ENCODE assay signal across 21 cellular contexts in the genomic region with DNA sequence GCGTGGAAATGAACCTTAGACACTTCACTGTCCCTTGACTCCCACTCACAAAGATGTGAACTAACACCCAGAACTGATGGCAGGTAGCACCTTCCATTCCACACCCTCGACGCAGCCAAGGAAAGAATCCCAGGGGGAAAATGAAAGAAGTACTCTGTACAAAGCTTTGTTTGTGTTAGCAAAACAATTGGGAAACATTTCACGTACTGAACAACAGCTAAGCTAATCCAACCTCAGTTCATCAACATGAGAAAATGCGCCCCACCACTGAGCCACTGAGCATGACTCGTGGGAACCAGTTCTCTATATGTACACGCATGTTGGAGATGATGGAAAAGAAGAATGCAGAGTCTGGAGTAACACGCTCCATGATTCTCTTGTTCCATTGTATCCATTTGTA. TPM values are rescaled to one million over a fixed set of nuclear protein-coding genes. Genes with fewer than 3 reads are reported as not detected.
DNase-seq lines count a peak whose midpoint lies in the region; ATAC-seq and TF ChIP-seq lines count a peak whose summit lies in the region.
"Had no signal": no experiment of that assay in that cellular context is flagged by ENCODE, and none has a peak within 500 bp of the region (broad histone marks: within the 10 kb centered on the region; RNA-seq: fewer than 3 reads in every experiment).

No MANE protein-coding gene starts in this region.

- dilution Hi-C loops in IMR-90 (cut with HindIII; ENCODE audit: low sequenced_read_pairs, unreplicated experiment), result no loop called here

- H2BK5ac ChIP-seq in IMR-90 (ENCODE audit: low read depth, low read length, poor library complexity, severe bottlenecking) (no peak overlapping the region), mesenchymal stem cell (ENCODE audit: low read depth, low read length, poor library complexity, severe bottlenecking) (no peak overlapping the region)

- H3K36me3 ChIP-seq in IMR-90 (ENCODE audit: control insufficient read depth, insufficient read depth, low read length) (no peaks in the 10 kb centered on the region), mesenchymal stem cell (ENCODE audit: control insufficient read depth in 1 of 2, insufficient read depth in 2 of 2, low read depth in 1 of 2, low read length in 2 of 2) (peaks cover 0 to 7% of the 10 kb centered on the region in 2 experiments), body of pancreas (replicated peaks in 1 of 2; ENCODE audit: insufficient read depth in 1 of 2, low read depth in 2 of 2) (no peaks in the 10 kb centered on the region)
- H3K36me3 ChIP-seq: SJSA1 had no signal

- H3K79me1 ChIP-seq in IMR-90 (ENCODE audit: low read depth in 1 of 2, low read length in 2 of 2) (peaks cover 41 to 68% of the 10 kb centered on the region in 2 experiments), mesenchymal stem cell (replicated peaks; ENCODE audit: low read length, poor library complexity, severe bottlenecking) (peaks cover 33% of the 10 kb centered on the region)

- H2BK15ac ChIP-seq in IMR-90 (ENCODE audit: low read depth, low read length) (no peak overlapping the region), mesenchymal stem cell (ENCODE audit: low read depth, poor library complexity, severe bottlenecking) (no peak overlapping the region)

- peaks cover 34% of the 10 kb centered on the region for H3K4me1 ChIP-seq in IMR-90 (ENCODE audit: control insufficient read depth, insufficient read depth, low read length)
- H3K4me1 ChIP-seq in mesenchymal stem cell (ENCODE audit: control insufficient read depth, insufficient read depth, low read depth, low read length), result peaks cover 35% of the 10 kb centered on the region
- peaks cover 8% of the 10 kb centered on the region for H3K4me1 ChIP-seq in body of pancreas
- H3K4me1 ChIP-seq: SJSA1 had no signal

- no TSS peak for BruUV-seq in IMR-90 (replicated peaks; lab: Mats Ljungman, UMichigan)

- ATAC-seq in IMR-90 (ENCODE audit: low read depth) (no peak), body of pancreas (no peak), HG03097 (IDR thresholded peaks at IDR 0.05; ENCODE audit: low FRiP score, unreplicated experiment) (no peak)
- ATAC-seq: activated naive CD8-positive, alpha-beta T cell treated with anti-CD3 and anti-CD28 coated beads, Interleukin-2, amount 50 U/mL, for 24 hours; GM12878 had no signal

- TF ChIP-seq CTCF in IMR-90 (conservative IDR thresholded peaks at IDR 0.05; ENCODE audit: low read depth, low read length) (no peak), choroid plexus epithelial cell (conservative IDR thresholded peaks at IDR 0.05; ENCODE audit: low read depth, low read length) (no peak), body of pancreas (IDR thresholded peaks at IDR 0.05) (no peak)

- 0 out of 2 replicates have a peak overlapping the region, but pooled peaks have one; percentile 2 for H3K4ac ChIP-seq in IMR-90 (ENCODE audit: low read depth, low read length)
- H3K4ac ChIP-seq in mesenchymal stem cell (ENCODE audit: low read depth in 1 of 2, low read length in 2 of 2), result peak overlapping the region in 1 of 2 experiments; percentile 28

- POLR2A ChIA-PET in IMR-90 (lab: Charles Lee; ENCODE audit: unreplicated experiment), result no interaction called here

- peaks cover 16% of the 10 kb centered on the region for H3K9me1 ChIP-seq in IMR-90 (ENCODE audit: insufficient read depth, low read length)

- H3K27ac ChIP-seq in IMR-90 (ENCODE audit: insufficient read depth, low read length), result no peak overlapping the region
- no peak overlapping the region for H3K27ac ChIP-seq in mesenchymal stem cell (ENCODE audit: low read length, poor library complexity, severe bottlenecking)
- peak overlapping the region in 1 of 4 donors; percentile 19 for H3K27ac ChIP-seq in body of pancreas
- H3K27ac ChIP-seq: GM23248, PC-9, SJSA1, testis had no signal

- H3K23ac ChIP-seq in IMR-90 (ENCODE audit: low read depth, low read length) (no peak overlapping the region), mesenchymal stem cell (ENCODE audit: low read length in 2 of 2) (no peak overlapping the region)

- in situ Hi-C loops in IMR-90 (cut with MboI; ENCODE audit: low sequenced_read_pairs), result no loop called here

- H2BK12ac ChIP-seq in mesenchymal stem cell (ENCODE audit: low read length in 2 of 2), result no peak overlapping the region

- no peak overlapping the region for H4K5ac ChIP-seq in IMR-90 (ENCODE audit: low read depth, low read length)

- H3K4me3 ChIP-seq in IMR-90 (ENCODE audit: insufficient read depth, low read depth, low read length) (no peak overlapping the region), choroid plexus epithelial cell (ENCODE audit: low read depth, low read length) (no peak overlapping the region), mesenchymal stem cell (ENCODE audit: insufficient read depth in 1 of 2, low read depth in 1 of 2, low read length in 2 of 2) (no peak overlapping the region), body of pancreas (no peak overlapping the region)
- H3K4me3 ChIP-seq: GM12878, GM23248, PC-9, SJSA1, testis had no signal

- TF ChIP-seq POLR2A in IMR-90 (IDR thresholded peaks at IDR 0.05; ENCODE audit: low read depth, low read length) (no peak), body of pancreas (IDR thresholded peaks at IDR 0.05) (no peak)

- H3K18ac ChIP-seq in IMR-90 (ENCODE audit: low read depth, low read length) (no peak overlapping the region), mesenchymal stem cell (ENCODE audit: low read depth in 1 of 2, low read length in 2 of 2) (no peak overlapping the region)

- no peak overlapping the region for H3K14ac ChIP-seq in IMR-90 (replicated peaks; ENCODE audit: low read depth, low read length)
- H3K14ac ChIP-seq in mesenchymal stem cell (ENCODE audit: low read length in 2 of 2), result no peak overlapping the region

- H2AFZ ChIP-seq in IMR-90 (replicated peaks; ENCODE audit: low read length, poor library complexity), result no peak overlapping the region
- no peak overlapping the region for H2AFZ ChIP-seq in mesenchymal stem cell (ENCODE audit: low read depth, low read length)
- H2AFZ ChIP-seq: GM23248, PC-9 had no signal

- H4K91ac ChIP-seq in IMR-90 (ENCODE audit: insufficient read depth, low read depth, low read length) (no peak overlapping the region; the same call in 1 of the 2 replicates), mesenchymal stem cell (ENCODE audit: low read length) (no peak overlapping the region)

- TF ChIP-seq RAD21 in IMR-90 (IDR thresholded peaks at IDR 0.05; ENCODE audit: low read length), result no peak

- no peak overlapping the region for H2BK20ac ChIP-seq in IMR-90 (ENCODE audit: low read depth, low read length)

- H3K56ac ChIP-seq in IMR-90 (ENCODE audit: extremely low read depth, insufficient read depth, low read length), result no peak overlapping the region

- intact Hi-C loops in IMR-90 (cut with micrococcal nuclease) (no loop called here), body of pancreas (cut with DNase I) (no loop called here)

- no peak overlapping the region for H2BK120ac ChIP-seq in IMR-90 (ENCODE audit: low read depth, low read length)
- H2BK120ac ChIP-seq in mesenchymal stem cell (ENCODE audit: low read depth, low read length), result no peak overlapping the region

- no CpG with 5 or more reads among the region's 8 CpGs for WGBS in IMR-90 (ENCODE audit: extremely low coverage in 2 of 2, insufficient read length in 1 of 2), 2 experiments
- WGBS in mesenchymal stem cell, result 91% methylated on average over 1 of the region's 8 CpGs
- WGBS in body of pancreas, 2 donors, result 68 to 73% methylated on average over 8 of the region's 8 CpGs

- H4K8ac ChIP-seq in IMR-90 (ENCODE audit: low read depth in 2 of 2, low read length in 2 of 2), result no peak overlapping the region
- no peak overlapping the region for H4K8ac ChIP-seq in mesenchymal stem cell (ENCODE audit: low read length)

- H3K9ac ChIP-seq in IMR-90 (ENCODE audit: low read depth, low read length), result no peak overlapping the region
- H3K9ac ChIP-seq in mesenchymal stem cell (ENCODE audit: low read length), result no peak overlapping the region
- H3K9ac ChIP-seq: GM23248 had no signal

- H3K4me2 ChIP-seq in IMR-90 (ENCODE audit: low read depth, low read length) (no peak overlapping the region), mesenchymal stem cell (ENCODE audit: low read length, poor library complexity, severe bottlenecking) (no peak overlapping the region)
- H3K4me2 ChIP-seq: PC-9 had no signal

- H3K27me3 ChIP-seq in IMR-90 (ENCODE audit: control insufficient read depth, insufficient read depth, low read length), result no peaks in the 10 kb centered on the region
- H3K27me3 ChIP-seq in mesenchymal stem cell (ENCODE audit: control insufficient read depth in 1 of 2, insufficient read depth in 1 of 2, low read length in 2 of 2), result no peaks in the 10 kb centered on the region
- no peaks in the 10 kb centered on the region for H3K27me3 ChIP-seq in body of pancreas
- H3K27me3 ChIP-seq: testis had no signal

- no peak overlapping the region for H2AK5ac ChIP-seq in IMR-90 (ENCODE audit: low read depth, low read length)
- H2AK5ac ChIP-seq in mesenchymal stem cell (ENCODE audit: low read length, severe bottlenecking), result no peak overlapping the region

- CTCF ChIA-PET in IMR-90 (lab: Yijun Ruan, JAX), result no interaction called here

- H4K20me1 ChIP-seq in IMR-90 (ENCODE audit: insufficient read depth, low read length), result no peaks in the 10 kb centered on the region

- H3K9me3 ChIP-seq in IMR-90 (ENCODE audit: control insufficient read depth, insufficient read depth, low read length), result no peaks in the 10 kb centered on the region
- peaks cover 3% of the 10 kb centered on the region for H3K9me3 ChIP-seq in mesenchymal stem cell (ENCODE audit: control insufficient read depth, low read length)
- H3K9me3 ChIP-seq in body of pancreas, result no peaks in the 10 kb centered on the region
- H3K9me3 ChIP-seq: SJSA1, testis had no signal

- no peak overlapping the region for H2AK9ac ChIP-seq in IMR-90 (replicated peaks; ENCODE audit: low read depth, low read length, poor library complexity)

- DNase-seq in IMR-90, result no peak
- peak; percentile 36 for DNase-seq in choroid plexus epithelial cell (ENCODE audit: low read depth)
- DNase-seq in mesenchymal stem cell, result peak; percentile 78
- peak; percentile 78 for DNase-seq in superior temporal gyrus (ENCODE audit: extremely low spot score)
- no peak for DNase-seq in body of pancreas
- DNase-seq in AML-193 (lab: John Stamatoyannopoulos, UW), result no peak
- DNase-seq: activated CD4-positive, alpha-beta T cell treated with anti-CD3 and anti-CD28 coated beads for 48 hours; activated naive CD8-positive, alpha-beta T cell treated with anti-CD3 and anti-CD28 coated beads, Interleukin-2, amount 50 U/mL, for 24 hours; DMS79; erythroblast; GM23248; MM.1S; NCI-H1436 treated with DMSO at 0.1 percent for 48 hours; NCI-H226; PC-9; stimulated activated CD4-positive, alpha-beta T cell treated with anti-CD3 and anti-CD28 coated beads, Interleukin-12 subunit alpha, Interleukin-12 subunit beta, amount 100 ng/mL, for 4 hours; testis had no signal

TF ChIP-seq in IMR-90, 13 proteins besides CTCF, POLR2A, EP300 and RAD21 (continues in another document):
- TF ChIP-seq BHLHE40 (IDR thresholded peaks at IDR 0.05; ENCODE audit: low read depth, low read length) (no peak), MAZ (IDR thresholded peaks at IDR 0.05; ENCODE audit: borderline replicate concordance, low read depth, low read length) (no peak)

RNA-seq across cellular contexts. Expression of gene CORO2B, which starts 32.0 kb away (rescaled TPM):
- 9.3 and 9.7 TPM in 2 replicates for total RNA-seq in IMR-90 (2012; rRNA removed)
- 39.3 and 43.2 TPM in 2 replicates for polyA plus RNA-seq in IMR-90 (2012; rRNA removed)
- polyA plus RNA-seq in IMR-90 (2012; cell fraction: cytosol; rRNA removed), result 29.1 and 32.4 TPM in 2 replicates
- 24.4 and 27.5 TPM in 2 replicates for polyA plus RNA-seq in IMR-90 (2012; cell fraction: nucleus; rRNA removed; ENCODE audit: low replicate concordance)
- polyA plus RNA-seq in mesenchymal stem cell (2013, experiment 1 of 2), result 6.0 TPM
- 6.3 TPM for polyA plus RNA-seq in mesenchymal stem cell (2013, experiment 2 of 2)
- 1 to 10 TPM; 1.0 to 4.0 TPM for total RNA-seq in body of pancreas
- total RNA-seq: SJSA1; T-helper 1 cell treated with Interleukin-12 subunit alpha and Interleukin-12 subunit beta and Interleukin-4 antibody, amounts not matched to agents 30 ng/mL and 1 ng/mL, for 36 hours had no signal

Comparison
In these comparisons a context has a peak if more than half of its experiments do, and no peak if none do; other contexts are left out.
1. DNase-seq: peak in choroid plexus epithelial cell (single experiment), mesenchymal stem cell (single experiment) and superior temporal gyrus (single experiment); none in IMR-90 (single experiment), body of pancreas (0 of 4) and AML-193 (0 of 2).